ENCODE assay signal across 9 cellular contexts in the genomic region with DNA sequence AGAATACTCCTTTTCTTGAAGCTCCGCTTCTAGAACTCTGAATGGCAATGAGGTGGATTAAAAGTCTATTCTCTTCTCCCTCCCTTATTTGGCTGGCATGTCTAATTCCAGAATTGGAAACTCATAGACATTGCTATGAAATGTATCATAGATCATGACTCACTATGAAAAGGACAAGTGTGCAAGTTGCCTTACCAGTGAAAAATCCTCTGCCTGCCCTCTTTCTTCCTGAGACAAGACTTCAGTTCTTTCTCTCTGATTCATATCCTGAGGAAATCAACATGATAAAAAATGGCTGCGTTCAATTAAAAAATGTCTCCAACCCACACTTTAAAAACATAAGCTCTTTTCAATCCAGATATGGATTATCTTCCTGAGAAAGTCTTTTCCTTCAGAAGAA.
DNase-seq lines count a peak whose midpoint lies in the region; ATAC-seq and TF ChIP-seq lines count a peak whose summit lies in the region.
"Had no signal": no experiment of that assay in that cellular context is flagged by ENCODE, and none has a peak within 500 bp of the region (broad histone marks: within the 10 kb centered on the region; RNA-seq: fewer than 3 reads in every experiment).

No MANE protein-coding gene starts in this region.

- no peak for ATAC-seq in WTC11
- no peak for ATAC-seq in GM18909 (IDR thresholded peaks at IDR 0.05; ENCODE audit: poor library complexity, unreplicated experiment)

- peak overlapping the region in 2 of 5 donors; percentile 12 to 44 for H3K9ac ChIP-seq in subcutaneous abdominal adipose tissue (ENCODE audit: low read length in 5 of 5)

- H3K9me3 ChIP-seq in left ventricle myocardium inferior (replicated peaks) (peaks cover 18% of the 10 kb centered on the region), subcutaneous abdominal adipose tissue (ENCODE audit: control insufficient read depth in 5 of 5, low read length in 5 of 5) (peaks cover 8 to 22% (median 17%) of the 10 kb centered on the region in 5 donors)

- no peak overlapping the region for H3K27ac Mint-ChIP-seq in WTC11

- peaks cover 7% of the 10 kb centered on the region for H3K4me1 ChIP-seq in left ventricle myocardium inferior
- peaks cover 0 to 9% (median 3%) of the 10 kb centered on the region in 5 donors for H3K4me1 ChIP-seq in subcutaneous abdominal adipose tissue (ENCODE audit: control insufficient read depth in 5 of 5, insufficient read depth in 5 of 5, low read length in 5 of 5)

- intact Hi-C loops in left ventricle myocardium inferior (cut with micrococcal nuclease) = no loop called here

- CTCF ChIA-PET in WTC11 (lab: Charles Lee) = no interaction called here

- DNase-seq in HFF-Myc (ENCODE audit: extremely low read depth, low read depth) = peak; percentile 90
- DNase-seq in astrocyte of the spinal cord (ENCODE audit: low read depth, low spot score) = peak; percentile 96
- DNase-seq in left ventricle myocardium inferior = no peak
- no peak for DNase-seq in WTC11 (ENCODE audit: low spot score)
- no peak for DNase-seq in iPS-NIHi11 (ENCODE audit: low spot score)
- DNase-seq in DMS153 treated with DMSO at 0.1 percent for 48 hours (lab: John Stamatoyannopoulos, UW; ENCODE audit: unreplicated experiment) = no peak
- DNase-seq: effector CD4-positive, alpha-beta T cell had no signal

- no peaks in the 10 kb centered on the region for H3K27me3 Mint-ChIP-seq in WTC11 (ENCODE audit: low read depth)

- H3K4me1 Mint-ChIP-seq in WTC11 = no peaks in the 10 kb centered on the region

- H3K4me3 Mint-ChIP-seq in WTC11 = no peak overlapping the region

- no peaks in the 10 kb centered on the region for H3K36me3 Mint-ChIP-seq in WTC11

- in situ Hi-C loops in astrocyte of the spinal cord (cut with HindIII; ENCODE audit: low sequenced_read_pairs) = no loop called here

- no peaks in the 10 kb centered on the region for H3K9me3 Mint-ChIP-seq in WTC11

- TF ChIP-seq CTCF in HFF-Myc (IDR thresholded peaks at IDR 0.05; ENCODE audit: low read depth, low read length, missing control alignments) (no peak), astrocyte of the spinal cord (IDR thresholded peaks at IDR 0.05; ENCODE audit: low read depth, low read length) (no peak), left ventricle myocardium inferior (IDR thresholded peaks at IDR 0.05; ENCODE audit: borderline replicate concordance) (no peak), WTC11 (IDR thresholded peaks at IDR 0.05) (no peak)

- H3K4me3 ChIP-seq in HFF-Myc (replicated peaks; ENCODE audit: low read depth, low read length) (no peak overlapping the region), astrocyte of the spinal cord (ENCODE audit: low read depth, low read length) (no peak overlapping the region), left ventricle myocardium inferior (no peak overlapping the region), subcutaneous abdominal adipose tissue (ENCODE audit: low read depth in 1 of 5, low read length in 5 of 5) (no peak overlapping the region)

- no peaks in the 10 kb centered on the region for H3K36me3 ChIP-seq in left ventricle myocardium inferior
- peaks cover 0 to 4% (median 0%) of the 10 kb centered on the region in 5 donors for H3K36me3 ChIP-seq in subcutaneous abdominal adipose tissue (ENCODE audit: control insufficient read depth in 5 of 5, insufficient read depth in 5 of 5, low read length in 5 of 5)

- peak overlapping the region; percentile 59 for H3K27ac ChIP-seq in left ventricle myocardium inferior (replicated peaks)
- peak overlapping the region; percentile 72 for H3K27ac ChIP-seq in subcutaneous abdominal adipose tissue (ENCODE audit: low read depth, low read length)

- POLR2A ChIA-PET in WTC11 (lab: Charles Lee) = no interaction called here

- H3K27me3 ChIP-seq in left ventricle myocardium inferior (ENCODE audit: low read depth) (no peaks in the 10 kb centered on the region), subcutaneous abdominal adipose tissue (ENCODE audit: control insufficient read depth in 5 of 5, insufficient read depth in 4 of 5, low read length in 5 of 5) (no peaks in the 10 kb centered on the region)

TF ChIP-seq in WTC11, 78 proteins besides CTCF, POLR2A, EP300 and RAD21:
- TF ChIP-seq FOXP1 (CRISPR knock-in tag; IDR thresholded peaks at IDR 0.05; ENCODE audit: borderline replicate concordance) = no peak
- TF ChIP-seq PRRX2 (CRISPR knock-in tag; IDR thresholded peaks at IDR 0.05) = no peak
- no peak for TF ChIP-seq TCF7 (CRISPR knock-in tag; IDR thresholded peaks at IDR 0.05; ENCODE audit: low read depth)
- no peak for TF ChIP-seq TEAD4 (CRISPR knock-in tag; IDR thresholded peaks at IDR 0.05)
- TF ChIP-seq FOXJ3 (CRISPR knock-in tag; IDR thresholded peaks at IDR 0.05; ENCODE audit: borderline replicate concordance) = no peak
- TF ChIP-seq, protein P1, sequence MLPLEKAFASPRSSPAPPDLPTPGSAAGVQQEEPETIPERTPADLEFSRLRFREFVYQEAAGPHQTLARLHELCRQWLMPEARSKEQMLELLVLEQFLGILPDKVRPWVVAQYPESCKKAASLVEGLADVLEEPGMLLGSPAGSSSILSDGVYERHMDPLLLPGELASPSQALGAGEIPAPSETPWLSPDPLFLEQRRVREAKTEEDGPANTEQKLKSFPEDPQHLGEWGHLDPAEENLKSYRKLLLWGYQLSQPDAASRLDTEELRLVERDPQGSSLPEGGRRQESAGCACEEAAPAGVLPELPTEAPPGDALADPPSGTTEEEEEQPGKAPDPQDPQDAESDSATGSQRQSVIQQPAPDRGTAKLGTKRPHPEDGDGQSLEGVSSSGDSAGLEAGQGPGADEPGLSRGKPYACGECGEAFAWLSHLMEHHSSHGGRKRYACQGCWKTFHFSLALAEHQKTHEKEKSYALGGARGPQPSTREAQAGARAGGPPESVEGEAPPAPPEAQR (CRISPR knock-in tag; IDR thresholded peaks at IDR 0.05) = no peak
- no peak for TF ChIP-seq ATF1 (CRISPR knock-in tag; IDR thresholded peaks at IDR 0.05)
- no peak for TF ChIP-seq NFE2L1 (CRISPR knock-in tag; IDR thresholded peaks at IDR 0.05)
- TF ChIP-seq JAZF1 (CRISPR knock-in tag; IDR thresholded peaks at IDR 0.05) = no peak
- TF ChIP-seq, protein P2, sequence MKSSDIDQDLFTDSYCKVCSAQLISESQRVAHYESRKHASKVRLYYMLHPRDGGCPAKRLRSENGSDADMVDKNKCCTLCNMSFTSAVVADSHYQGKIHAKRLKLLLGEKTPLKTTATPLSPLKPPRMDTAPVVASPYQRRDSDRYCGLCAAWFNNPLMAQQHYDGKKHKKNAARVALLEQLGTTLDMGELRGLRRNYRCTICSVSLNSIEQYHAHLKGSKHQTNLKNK (CRISPR knock-in tag; IDR thresholded peaks at IDR 0.05) = no peak
- TF ChIP-seq EMX1 (CRISPR knock-in tag; IDR thresholded peaks at IDR 0.05) = no peak
- no peak for TF ChIP-seq OVOL2 (CRISPR knock-in tag; IDR thresholded peaks at IDR 0.05; ENCODE audit: borderline replicate concordance)
- TF ChIP-seq, protein P3, sequence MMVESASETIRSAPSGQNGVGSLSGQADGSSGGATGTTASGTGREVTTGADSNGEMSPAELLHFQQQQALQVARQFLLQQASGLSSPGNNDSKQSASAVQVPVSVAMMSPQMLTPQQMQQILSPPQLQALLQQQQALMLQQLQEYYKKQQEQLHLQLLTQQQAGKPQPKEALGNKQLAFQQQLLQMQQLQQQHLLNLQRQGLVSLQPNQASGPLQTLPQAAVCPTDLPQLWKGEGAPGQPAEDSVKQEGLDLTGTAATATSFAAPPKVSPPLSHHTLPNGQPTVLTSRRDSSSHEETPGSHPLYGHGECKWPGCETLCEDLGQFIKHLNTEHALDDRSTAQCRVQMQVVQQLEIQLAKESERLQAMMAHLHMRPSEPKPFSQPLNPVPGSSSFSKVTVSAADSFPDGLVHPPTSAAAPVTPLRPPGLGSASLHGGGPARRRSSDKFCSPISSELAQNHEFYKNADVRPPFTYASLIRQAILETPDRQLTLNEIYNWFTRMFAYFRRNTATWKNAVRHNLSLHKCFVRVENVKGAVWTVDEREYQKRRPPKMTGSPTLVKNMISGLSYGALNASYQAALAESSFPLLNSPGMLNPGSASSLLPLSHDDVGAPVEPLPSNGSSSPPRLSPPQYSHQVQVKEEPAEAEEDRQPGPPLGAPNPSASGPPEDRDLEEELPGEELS (CRISPR knock-in tag; IDR thresholded peaks at IDR 0.05) = no peak

Comparison
In these comparisons a context has a peak if more than half of its experiments do, and no peak if none do; other contexts are left out.
1. DNase-seq: peak in HFF-Myc (single experiment) and astrocyte of the spinal cord (single experiment); none in left ventricle myocardium inferior (single experiment), WTC11 (single experiment), iPS-NIHi11 (single experiment) and DMS153 treated with DMSO at 0.1 percent for 48 hours (single experiment).